ENCODE assay signal across 9 cellular contexts in the genomic region with DNA sequence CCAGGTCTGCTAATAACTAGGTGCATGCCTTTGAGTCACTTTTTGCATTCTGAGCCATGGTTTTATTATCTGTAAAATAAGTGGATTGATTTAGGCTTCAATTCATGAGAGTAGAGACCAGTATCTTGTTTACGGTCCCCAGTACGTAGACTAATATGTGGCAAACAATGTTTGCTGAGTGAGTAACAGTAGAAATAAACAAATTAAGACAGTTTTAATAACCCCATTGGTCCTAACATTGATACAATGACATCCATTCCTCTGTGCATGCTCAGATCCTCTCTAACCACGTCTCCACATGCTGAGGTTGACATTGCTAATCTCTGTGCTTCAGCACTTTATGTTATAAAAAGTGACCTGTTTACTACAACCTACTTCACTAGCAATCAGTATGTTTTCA. TPM values are rescaled to one million over a fixed set of nuclear protein-coding genes. Genes with fewer than 3 reads are reported as not detected.
DNase-seq lines count a peak whose midpoint lies in the region; ATAC-seq and TF ChIP-seq lines count a peak whose summit lies in the region.
"Had no signal": no experiment of that assay in that cellular context is flagged by ENCODE, and none has a peak within 500 bp of the region (broad histone marks: within the 10 kb centered on the region; RNA-seq: fewer than 3 reads in every experiment).

No MANE protein-coding gene starts in this region.

- no peaks in the 10 kb centered on the region for H3K27me3 ChIP-seq in ACC112 (ENCODE audit: insufficient read depth, low read length)

- no peak overlapping the region for H3K27ac Mint-ChIP-seq in activated CD4-positive, alpha-beta memory T cell treated with anti-CD3 and anti-CD28 coated beads, Interleukin-2, amount 10 ng/mL, durations not matched to agents 7 days and 5 days

- H3K9me3 ChIP-seq in HEK293 (ENCODE audit: control insufficient read depth, insufficient read depth, low read depth, low read length): no peaks in the 10 kb centered on the region; the same call in 1 of the 2 replicates
- no peaks in the 10 kb centered on the region for H3K9me3 ChIP-seq in iPS-18c (ENCODE audit: control insufficient read depth, insufficient read depth, low read length)

- POLR2A ChIA-PET in HEK293 (lab: Yijun Ruan, JAX): no interaction called here
- POLR2A ChIA-PET in activated CD4-positive, alpha-beta memory T cell treated with anti-CD3 and anti-CD28 coated beads, Interleukin-2, amount 10 ng/mL, durations not matched to agents 7 days and 5 days (lab: Charles Lee): no interaction called here

- H2AFZ ChIP-seq in ACC112 (ENCODE audit: low read length, unreplicated experiment): peak overlapping the region; percentile 34

- H3K36me3 Mint-ChIP-seq in activated CD4-positive, alpha-beta memory T cell treated with anti-CD3 and anti-CD28 coated beads, Interleukin-2, amount 10 ng/mL, durations not matched to agents 7 days and 5 days (ENCODE audit: low read depth): no peaks in the 10 kb centered on the region

- no peak for DNase-seq in activated CD4-positive, alpha-beta memory T cell treated with anti-CD3 and anti-CD28 coated beads, Interleukin-2, amount 10 ng/mL, durations not matched to agents 7 days and 5 days
- DNase-seq in NCI-H1417 treated with DMSO at 0.1 percent for 48 hours (lab: John Stamatoyannopoulos, UW) (no peak), NCI-H226 (no peak), posterior cingulate gyrus (no peak)
- DNase-seq: KG1 had no signal

- CTCF ChIA-PET in HEK293 (lab: Yijun Ruan, JAX): no interaction called here
- CTCF ChIA-PET in activated CD4-positive, alpha-beta memory T cell treated with anti-CD3 and anti-CD28 coated beads, Interleukin-2, amount 10 ng/mL, durations not matched to agents 7 days and 5 days (lab: Charles Lee): no interaction called here

- H3K27me3 Mint-ChIP-seq in activated CD4-positive, alpha-beta memory T cell treated with anti-CD3 and anti-CD28 coated beads, Interleukin-2, amount 10 ng/mL, durations not matched to agents 7 days and 5 days: no peaks in the 10 kb centered on the region

- H3K27ac ChIP-seq in ACC112 (ENCODE audit: low read depth, low read length) (no peak overlapping the region), HEK293 (ENCODE audit: extremely low read depth, low read depth, low read length) (no peak overlapping the region)

- no peaks in the 10 kb centered on the region for H3K79me2 ChIP-seq in ACC112 (ENCODE audit: control insufficient read depth, insufficient read depth, low read length, unreplicated experiment)

- no peak for TF ChIP-seq CTCF in HEK293 (tag by site-specific recombination; IDR thresholded peaks at IDR 0.05)

- H3K4me3 Mint-ChIP-seq in activated CD4-positive, alpha-beta memory T cell treated with anti-CD3 and anti-CD28 coated beads, Interleukin-2, amount 10 ng/mL, durations not matched to agents 7 days and 5 days: peak overlapping the region; percentile 89

- no peaks in the 10 kb centered on the region for H3K9me3 Mint-ChIP-seq in activated CD4-positive, alpha-beta memory T cell treated with anti-CD3 and anti-CD28 coated beads, Interleukin-2, amount 10 ng/mL, durations not matched to agents 7 days and 5 days

- H3K36me3 ChIP-seq in ACC112 (ENCODE audit: insufficient read depth, low read length) (no peaks in the 10 kb centered on the region), HEK293 (ENCODE audit: control insufficient read depth in 2 of 2, insufficient read depth in 1 of 2, low read length in 2 of 2) (peaks cover 0 to 12% of the 10 kb centered on the region in 2 experiments; a peak in 1 of 3 replicates)

- H3K4me1 ChIP-seq in ACC112 (ENCODE audit: control insufficient read depth, insufficient read depth, low read length, unreplicated experiment) (peaks cover 10% of the 10 kb centered on the region), HEK293 (ENCODE audit: control insufficient read depth, insufficient read depth, low read length) (no peaks in the 10 kb centered on the region)

- intact Hi-C loops in posterior cingulate gyrus (cut with DNase I): loop anchor here (5.0 kb wide), 1 partner anchor 110 kb away; a partner anchor contains a TSS

- H3K4me3 ChIP-seq in ACC112 (ENCODE audit: low read depth, low read length): peak overlapping the region; percentile 76
- peak overlapping the region; percentile 98 for H3K4me3 ChIP-seq in HEK293 (ENCODE audit: low read depth, low read length)
- peak overlapping the region; percentile 88 for H3K4me3 ChIP-seq in iPS-18c (ENCODE audit: insufficient read depth, low read depth, low read length)

- ATAC-seq in activated CD4-positive, CD25-positive, alpha-beta regulatory T cell treated with anti-CD3 and anti-CD28 coated beads, Interleukin-2, amount 50 U/mL, for 24 hours: no peak

- peaks cover 25% of the 10 kb centered on the region for H3K4me1 Mint-ChIP-seq in activated CD4-positive, alpha-beta memory T cell treated with anti-CD3 and anti-CD28 coated beads, Interleukin-2, amount 10 ng/mL, durations not matched to agents 7 days and 5 days

TF ChIP-seq in HEK293, 187 proteins besides CTCF, POLR2A, EP300 and RAD21:
- TF ChIP-seq, protein P1, sequence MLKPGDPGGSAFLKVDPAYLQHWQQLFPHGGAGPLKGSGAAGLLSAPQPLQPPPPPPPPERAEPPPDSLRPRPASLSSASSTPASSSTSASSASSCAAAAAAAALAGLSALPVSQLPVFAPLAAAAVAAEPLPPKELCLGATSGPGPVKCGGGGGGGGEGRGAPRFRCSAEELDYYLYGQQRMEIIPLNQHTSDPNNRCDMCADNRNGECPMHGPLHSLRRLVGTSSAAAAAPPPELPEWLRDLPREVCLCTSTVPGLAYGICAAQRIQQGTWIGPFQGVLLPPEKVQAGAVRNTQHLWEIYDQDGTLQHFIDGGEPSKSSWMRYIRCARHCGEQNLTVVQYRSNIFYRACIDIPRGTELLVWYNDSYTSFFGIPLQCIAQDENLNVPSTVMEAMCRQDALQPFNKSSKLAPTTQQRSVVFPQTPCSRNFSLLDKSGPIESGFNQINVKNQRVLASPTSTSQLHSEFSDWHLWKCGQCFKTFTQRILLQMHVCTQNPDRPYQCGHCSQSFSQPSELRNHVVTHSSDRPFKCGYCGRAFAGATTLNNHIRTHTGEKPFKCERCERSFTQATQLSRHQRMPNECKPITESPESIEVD (tag by site-specific recombination; IDR thresholded peaks at IDR 0.05): no peak
- TF ChIP-seq, protein P2, sequence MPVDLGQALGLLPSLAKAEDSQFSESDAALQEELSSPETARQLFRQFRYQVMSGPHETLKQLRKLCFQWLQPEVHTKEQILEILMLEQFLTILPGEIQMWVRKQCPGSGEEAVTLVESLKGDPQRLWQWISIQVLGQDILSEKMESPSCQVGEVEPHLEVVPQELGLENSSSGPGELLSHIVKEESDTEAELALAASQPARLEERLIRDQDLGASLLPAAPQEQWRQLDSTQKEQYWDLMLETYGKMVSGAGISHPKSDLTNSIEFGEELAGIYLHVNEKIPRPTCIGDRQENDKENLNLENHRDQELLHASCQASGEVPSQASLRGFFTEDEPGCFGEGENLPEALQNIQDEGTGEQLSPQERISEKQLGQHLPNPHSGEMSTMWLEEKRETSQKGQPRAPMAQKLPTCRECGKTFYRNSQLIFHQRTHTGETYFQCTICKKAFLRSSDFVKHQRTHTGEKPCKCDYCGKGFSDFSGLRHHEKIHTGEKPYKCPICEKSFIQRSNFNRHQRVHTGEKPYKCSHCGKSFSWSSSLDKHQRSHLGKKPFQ (tag by site-specific recombination; IDR thresholded peaks at IDR 0.05): no peak
- no peak for TF ChIP-seq ZNF292 (tag by site-specific recombination; IDR thresholded peaks at IDR 0.05; ENCODE audit: borderline replicate concordance, low read depth)
- no peak for TF ChIP-seq REPIN1 (tag by site-specific recombination; IDR thresholded peaks at IDR 0.05; ENCODE audit: low read depth)
- no peak for TF ChIP-seq ZNF654 (tag by site-specific recombination; IDR thresholded peaks at IDR 0.05; ENCODE audit: low read depth)
- TF ChIP-seq ZNF571 (tag by site-specific recombination; IDR thresholded peaks at IDR 0.05): no peak
- TF ChIP-seq, protein P3, sequence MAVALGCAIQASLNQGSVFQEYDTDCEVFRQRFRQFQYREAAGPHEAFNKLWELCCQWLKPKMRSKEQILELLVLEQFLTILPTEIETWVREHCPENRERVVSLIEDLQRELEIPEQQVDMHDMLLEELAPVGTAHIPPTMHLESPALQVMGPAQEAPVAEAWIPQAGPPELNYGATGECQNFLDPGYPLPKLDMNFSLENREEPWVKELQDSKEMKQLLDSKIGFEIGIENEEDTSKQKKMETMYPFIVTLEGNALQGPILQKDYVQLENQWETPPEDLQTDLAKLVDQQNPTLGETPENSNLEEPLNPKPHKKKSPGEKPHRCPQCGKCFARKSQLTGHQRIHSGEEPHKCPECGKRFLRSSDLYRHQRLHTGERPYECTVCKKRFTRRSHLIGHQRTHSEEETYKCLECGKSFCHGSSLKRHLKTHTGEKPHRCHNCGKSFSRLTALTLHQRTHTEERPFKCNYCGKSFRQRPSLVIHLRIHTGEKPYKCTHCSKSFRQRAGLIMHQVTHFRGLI (tag by site-specific recombination; IDR thresholded peaks at IDR 0.05): no peak
- no peak for TF ChIP-seq ZSCAN23 (tag by site-specific recombination; IDR thresholded peaks at IDR 0.05)
- TF ChIP-seq MYNN (tag by site-specific recombination; IDR thresholded peaks at IDR 0.05; ENCODE audit: borderline replicate concordance): no peak
- no peak for TF ChIP-seq ZNF843 (tag by site-specific recombination; IDR thresholded peaks at IDR 0.05)
- TF ChIP-seq ZNF670 (tag by site-specific recombination; IDR thresholded peaks at IDR 0.05; ENCODE audit: low read depth): no peak
- TF ChIP-seq ZNF549 (tag by site-specific recombination; IDR thresholded peaks at IDR 0.05): no peak

RNA-seq across cellular contexts. Expression of a gene that starts 1.0 kb away (rescaled TPM):
- total RNA-seq in activated CD4-positive, alpha-beta memory T cell treated with anti-CD3 and anti-CD28 coated beads, Interleukin-2, amount 10 ng/mL, durations not matched to agents 7 days and 5 days: 10 to 100 TPM; 13.5 to 13.7 TPM
